ENCODE assay signal across 1 cellular context in genomic region chr10:47915849-47916548, GRCh38.
TF ChIP-seq lines count a peak whose summit lies in the region.

No MANE protein-coding gene starts in this region.

TF ChIP-seq in A549, 52 proteins besides CTCF, POLR2A, EP300 and RAD21:
- 0 out of 3 replicates have a peak, but pooled peaks have one; percentile 7 for TF ChIP-seq SMC3 (IDR thresholded peaks at IDR 0.05)
